1 cellular context compared by ENCODE assay signal in the genomic region with DNA sequence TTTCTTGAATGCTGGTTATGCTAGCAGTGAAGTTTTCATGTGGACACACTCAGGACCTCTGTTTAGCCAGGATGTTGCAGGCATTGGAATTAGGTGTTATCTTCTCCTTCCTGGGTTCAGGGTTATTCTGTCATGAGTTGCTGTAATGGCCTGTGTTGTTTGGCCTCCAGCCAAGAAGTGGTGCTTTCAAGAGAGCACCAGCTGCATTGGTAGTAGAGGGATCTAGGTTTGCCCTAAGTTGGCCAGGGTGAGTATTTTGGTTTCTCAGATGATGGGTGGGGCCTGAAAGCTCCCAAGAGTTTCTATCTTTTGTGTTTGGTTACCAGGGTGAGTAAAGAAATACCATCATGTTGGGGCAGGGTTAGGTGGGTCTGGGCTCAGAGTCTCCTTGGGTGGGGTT.
TF ChIP-seq lines count a peak whose summit lies in the region.

No MANE protein-coding gene starts in this region.

TF ChIP-seq in HepG2, 621 proteins besides CTCF, POLR2A, EP300 and RAD21:
- TF ChIP-seq ZNF331 (CRISPR knock-in tag; IDR thresholded peaks at IDR 0.05) (peak; percentile 38; the same call in 1 of the 2 replicates), HNF4A (CRISPR knock-in tag; IDR thresholded peaks at IDR 0.05) (peak; percentile 36; the same call in 1 of the 2 replicates), GABPA (IDR thresholded peaks at IDR 0.05; ENCODE audit: low read depth, low read length) (no peak), GABPA (CRISPR knock-in tag; IDR thresholded peaks at IDR 0.05; ENCODE audit: low read depth) (peak; percentile 47), NR2C2 (CRISPR knock-in tag; IDR thresholded peaks at IDR 0.05; ENCODE audit: borderline replicate concordance) (peak; percentile 60; the same call in 1 of the 2 replicates), ZNF441 (CRISPR knock-in tag; IDR thresholded peaks at IDR 0.05; ENCODE audit: borderline replicate concordance) (peak; percentile 23; the same call in 1 of the 2 replicates), ZNF766 (CRISPR knock-in tag; IDR thresholded peaks at IDR 0.05; ENCODE audit: borderline replicate concordance) (0 out of 2 replicates have a peak, but pooled peaks have one; percentile 52), STAT5B (CRISPR knock-in tag; IDR thresholded peaks at IDR 0.05) (no peak), MIXL1 (CRISPR knock-in tag; IDR thresholded peaks at IDR 0.05) (no peak), RARG (CRISPR knock-in tag; IDR thresholded peaks at IDR 0.05; ENCODE audit: low read depth) (no peak), CBFB (CRISPR knock-in tag; IDR thresholded peaks at IDR 0.05) (no peak)
- TF ChIP-seq, protein P1, sequence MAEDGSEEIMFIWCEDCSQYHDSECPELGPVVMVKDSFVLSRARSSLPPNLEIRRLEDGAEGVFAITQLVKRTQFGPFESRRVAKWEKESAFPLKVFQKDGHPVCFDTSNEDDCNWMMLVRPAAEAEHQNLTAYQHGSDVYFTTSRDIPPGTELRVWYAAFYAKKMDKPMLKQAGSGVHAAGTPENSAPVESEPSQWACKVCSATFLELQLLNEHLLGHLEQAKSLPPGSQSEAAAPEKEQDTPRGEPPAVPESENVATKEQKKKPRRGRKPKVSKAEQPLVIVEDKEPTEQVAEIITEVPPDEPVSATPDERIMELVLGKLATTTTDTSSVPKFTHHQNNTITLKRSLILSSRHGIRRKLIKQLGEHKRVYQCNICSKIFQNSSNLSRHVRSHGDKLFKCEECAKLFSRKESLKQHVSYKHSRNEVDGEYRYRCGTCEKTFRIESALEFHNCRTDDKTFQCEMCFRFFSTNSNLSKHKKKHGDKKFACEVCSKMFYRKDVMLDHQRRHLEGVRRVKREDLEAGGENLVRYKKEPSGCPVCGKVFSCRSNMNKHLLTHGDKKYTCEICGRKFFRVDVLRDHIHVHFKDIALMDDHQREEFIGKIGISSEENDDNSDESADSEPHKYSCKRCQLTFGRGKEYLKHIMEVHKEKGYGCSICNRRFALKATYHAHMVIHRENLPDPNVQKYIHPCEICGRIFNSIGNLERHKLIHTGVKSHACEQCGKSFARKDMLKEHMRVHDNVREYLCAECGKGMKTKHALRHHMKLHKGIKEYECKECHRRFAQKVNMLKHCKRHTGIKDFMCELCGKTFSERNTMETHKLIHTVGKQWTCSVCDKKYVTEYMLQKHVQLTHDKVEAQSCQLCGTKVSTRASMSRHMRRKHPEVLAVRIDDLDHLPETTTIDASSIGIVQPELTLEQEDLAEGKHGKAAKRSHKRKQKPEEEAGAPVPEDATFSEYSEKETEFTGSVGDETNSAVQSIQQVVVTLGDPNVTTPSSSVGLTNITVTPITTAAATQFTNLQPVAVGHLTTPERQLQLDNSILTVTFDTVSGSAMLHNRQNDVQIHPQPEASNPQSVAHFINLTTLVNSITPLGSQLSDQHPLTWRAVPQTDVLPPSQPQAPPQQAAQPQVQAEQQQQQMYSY (CRISPR knock-in tag; IDR thresholded peaks at IDR 0.05): peak; percentile 15; the same call in 1 of the 2 replicates
